ENCODE assay signal across 16 cellular contexts in genomic region chr1:76083189-76083588, GRCh38. TPM values are rescaled to one million over a fixed set of nuclear protein-coding genes. Genes with fewer than 3 reads are reported as not detected.
DNase-seq lines count a peak whose midpoint lies in the region; ATAC-seq and TF ChIP-seq lines count a peak whose summit lies in the region.
"Had no signal": no experiment of that assay in that cellular context is flagged by ENCODE, and none has a peak within 500 bp of the region (broad histone marks: within the 10 kb centered on the region; RNA-seq: fewer than 3 reads in every experiment).

No MANE protein-coding gene starts in this region.

- TF ChIP-seq CTCF in Peyer's patch (IDR thresholded peaks at IDR 0.05): no peak
- TF ChIP-seq CTCF in RWPE1 (conservative IDR thresholded peaks at IDR 0.05; ENCODE audit: low read depth): no peak

- H3K27me3 Mint-ChIP-seq in stimulated activated naive B cell treated with anti-CD40 and anti-IgM and Interleukin-4, amounts not matched to agents 10 μg/mL and 1 μg/mL and 100 μg/mL, for 72 hours: no peaks in the 10 kb centered on the region

- H3K9me3 ChIP-seq in Peyer's patch: no peaks in the 10 kb centered on the region
- H3K9me3 ChIP-seq: BE2C, right atrium auricular region had no signal

- H3K4me3 ChIP-seq in Peyer's patch: no peak overlapping the region
- H3K4me3 ChIP-seq: right atrium auricular region had no signal

- H3K9me3 Mint-ChIP-seq in stimulated activated naive B cell treated with anti-CD40 and anti-IgM and Interleukin-4, amounts not matched to agents 10 μg/mL and 1 μg/mL and 100 μg/mL, for 72 hours: peaks cover 0 to 2% of the 10 kb centered on the region in 2 donors

- H3K4me1 Mint-ChIP-seq in stimulated activated naive B cell treated with anti-CD40 and anti-IgM and Interleukin-4, amounts not matched to agents 10 μg/mL and 1 μg/mL and 100 μg/mL, for 72 hours: peaks cover 32 to 44% of the 10 kb centered on the region in 2 donors

- H3K27me3 ChIP-seq in Peyer's patch: no peaks in the 10 kb centered on the region
- H3K27me3 ChIP-seq: BE2C, right atrium auricular region had no signal

- peak overlapping the region in 1 of 2 donors; percentile 27 for H3K4me3 Mint-ChIP-seq in stimulated activated naive B cell treated with anti-CD40 and anti-IgM and Interleukin-4, amounts not matched to agents 10 μg/mL and 1 μg/mL and 100 μg/mL, for 72 hours

- peak; percentile 56 for ATAC-seq in GM21786 (IDR thresholded peaks at IDR 0.05; ENCODE audit: unreplicated experiment)
- ATAC-seq in stimulated activated naive B cell treated with anti-CD40 and anti-IgM and Interleukin-4, amounts not matched to agents 10 μg/mL and 1 μg/mL and 100 μg/mL, for 72 hours (replicated peaks): peak; percentile 48 to 69
- ATAC-seq in GM21367 (IDR thresholded peaks at IDR 0.05; ENCODE audit: unreplicated experiment): no peak
- ATAC-seq: Panc1 had no signal

- DNase-seq in Peyer's patch (peak in 2 of 3 donors; percentile 22 to 50), medulla oblongata (ENCODE audit: extremely low spot score) (peak; percentile 88), RWPE1 (ENCODE audit: low spot score) (no peak), NCI-H2029 (lab: John Stamatoyannopoulos, UW) (no peak)
- DNase-seq in stimulated activated naive B cell treated with anti-CD40 and anti-IgM and Interleukin-4, amounts not matched to agents 10 μg/mL and 1 μg/mL and 100 μg/mL, for 72 hours: no peak
- DNase-seq: activated CD4-positive, CD25-positive, alpha-beta regulatory T cell; activated gamma-delta T cell treated with Interleukin-2 at 50 U/mL for 16 hours; BE2C; DMS53; NCI-H187; NCI-H510A had no signal

- no peak overlapping the region for H3K27ac ChIP-seq in Peyer's patch
- H3K27ac ChIP-seq in RWPE1: no peak overlapping the region
- H3K27ac ChIP-seq: right atrium auricular region had no signal

- no peak for TF ChIP-seq POLR2A in Peyer's patch (IDR thresholded peaks at IDR 0.05)

- POLR2A ChIA-PET in RWPE1 (lab: Yijun Ruan, JAX; ENCODE audit: low non-redundant PET): no interaction called here

- CTCF ChIA-PET in RWPE1 (lab: Yijun Ruan, JAX): interaction anchor here (0.6 kb wide), 1 partner anchor 59 kb away, joined by 4 read pairs; no protein-coding TSS in a partner anchor

- H3K4me1 ChIP-seq in Peyer's patch: no peaks in the 10 kb centered on the region
- H3K4me1 ChIP-seq: BE2C had no signal

- no peaks in the 10 kb centered on the region for H3K36me3 ChIP-seq in Peyer's patch
- H3K36me3 ChIP-seq: BE2C, right atrium auricular region had no signal

- peaks cover 0 to 7% of the 10 kb centered on the region in 2 donors for H3K36me3 Mint-ChIP-seq in stimulated activated naive B cell treated with anti-CD40 and anti-IgM and Interleukin-4, amounts not matched to agents 10 μg/mL and 1 μg/mL and 100 μg/mL, for 72 hours

- H3K27ac Mint-ChIP-seq in stimulated activated naive B cell treated with anti-CD40 and anti-IgM and Interleukin-4, amounts not matched to agents 10 μg/mL and 1 μg/mL and 100 μg/mL, for 72 hours: peak overlapping the region; percentile 28

RNA-seq across cellular contexts. Expression of gene ST6GALNAC3, which starts 8.6 kb away (rescaled TPM):
- total RNA-seq in Peyer's patch: 1 to 10 TPM; 2.8 to 3.5 (median 3.4) TPM
- total RNA-seq: myocyte had no signal

Comparison
In these comparisons a context has a peak if more than half of its experiments do, and no peak if none do; other contexts are left out.
1. DNase-seq: peak in Peyer's patch (2 of 3) and medulla oblongata (single experiment); none in stimulated activated naive B cell treated with anti-CD40 and anti-IgM and Interleukin-4, amounts not matched to agents 10 μg/mL and 1 μg/mL and 100 μg/mL, for 72 hours (single experiment), RWPE1 (single experiment) and NCI-H2029 (single experiment).